Comparison of ENCODE assay signal across 17 cellular contexts in genomic region chr7:123432601-123433000, GRCh38.
A peak's percentile ranks its signal among the peaks of the same experiment; 100 is the strongest.
DNase-seq lines count a peak whose midpoint lies in the region; ATAC-seq and TF ChIP-seq lines count a peak whose summit lies in the region.
"Had no signal": no experiment of that assay in that cellular context is flagged by ENCODE, and none has a peak within 500 bp of the region (broad histone marks: within the 10 kb centered on the region; RNA-seq: fewer than 3 reads in every experiment).

No MANE protein-coding gene starts in this region.

- H3K27ac Mint-ChIP-seq in CD8-positive, alpha-beta T cell: no peak overlapping the region
- H3K27ac Mint-ChIP-seq: CD4-positive, alpha-beta memory T cell had no signal

- no peaks in the 10 kb centered on the region for H3K9me3 Mint-ChIP-seq in CD8-positive, alpha-beta T cell
- H3K9me3 Mint-ChIP-seq: CD4-positive, alpha-beta memory T cell had no signal

- no peaks in the 10 kb centered on the region for H3K36me3 ChIP-seq in RWPE2 (ENCODE audit: low read depth)
- no peaks in the 10 kb centered on the region for H3K36me3 ChIP-seq in CD8-positive, alpha-beta T cell (ENCODE audit: insufficient read depth, low read length)
- H3K36me3 ChIP-seq: BLaER1, HAP-1 had no signal

- TF ChIP-seq CTCF in RWPE2 (IDR thresholded peaks at IDR 0.05; ENCODE audit: poor library complexity, severe bottlenecking) (no peak), foreskin keratinocyte (conservative IDR thresholded peaks at IDR 0.05) (no peak)
- TF ChIP-seq CTCF in CD8-positive, alpha-beta T cell (IDR thresholded peaks at IDR 0.05): no peak

- in situ Hi-C loops in ACHN (cut with HindIII; ENCODE audit: low pct_ligation_motif_present, low pct_unique_long_range_greater_than_20kb, low sequenced_read_pairs): no loop called here

- POLR2A ChIA-PET in CD8-positive, alpha-beta T cell (lab: Charles Lee): no interaction called here

- no peaks in the 10 kb centered on the region for H3K27me3 ChIP-seq in RWPE2 (ENCODE audit: insufficient read depth, poor library complexity, severe bottlenecking)
- H3K27me3 ChIP-seq in foreskin keratinocyte: no peaks in the 10 kb centered on the region
- no peaks in the 10 kb centered on the region for H3K27me3 ChIP-seq in CD8-positive, alpha-beta T cell (ENCODE audit: insufficient read depth, low read length)
- H3K27me3 ChIP-seq: BLaER1 had no signal

- H3K4me3 ChIP-seq in RWPE2 (ENCODE audit: severe bottlenecking): no peak overlapping the region
- no peak overlapping the region for H3K4me3 ChIP-seq in CD8-positive, alpha-beta T cell (ENCODE audit: low read depth, low read length)
- H3K4me3 ChIP-seq: A549, BLaER1, HAP-1 had no signal

- no peaks in the 10 kb centered on the region for H3K27me3 Mint-ChIP-seq in CD8-positive, alpha-beta T cell (ENCODE audit: low read depth)
- H3K27me3 Mint-ChIP-seq: CD4-positive, alpha-beta memory T cell had no signal

- no peaks in the 10 kb centered on the region for H3K4me1 Mint-ChIP-seq in CD8-positive, alpha-beta T cell (ENCODE audit: low read depth)
- H3K4me1 Mint-ChIP-seq: CD4-positive, alpha-beta memory T cell had no signal

- no peaks in the 10 kb centered on the region for H3K36me3 Mint-ChIP-seq in CD8-positive, alpha-beta T cell
- H3K36me3 Mint-ChIP-seq: CD4-positive, alpha-beta memory T cell had no signal

- H3K4me1 ChIP-seq in RWPE2 (ENCODE audit: insufficient read depth, poor library complexity, severe bottlenecking): no peaks in the 10 kb centered on the region
- no peaks in the 10 kb centered on the region for H3K4me1 ChIP-seq in foreskin keratinocyte
- H3K4me1 ChIP-seq in CD8-positive, alpha-beta T cell (ENCODE audit: insufficient read depth, low read length): no peaks in the 10 kb centered on the region
- H3K4me1 ChIP-seq: A549, BLaER1, HAP-1 had no signal

- no peaks in the 10 kb centered on the region for H3K9me3 ChIP-seq in RWPE2 (ENCODE audit: severe bottlenecking)
- H3K9me3 ChIP-seq in CD8-positive, alpha-beta T cell (ENCODE audit: low read length): no peaks in the 10 kb centered on the region
- H3K9me3 ChIP-seq: A549, BLaER1, HAP-1 had no signal

- no peak overlapping the region for H3K27ac ChIP-seq in RWPE2 (ENCODE audit: poor library complexity, severe bottlenecking)
- no peak overlapping the region for H3K27ac ChIP-seq in foreskin keratinocyte
- no peak overlapping the region for H3K27ac ChIP-seq in CD8-positive, alpha-beta T cell (ENCODE audit: low read depth, low read length)
- H3K27ac ChIP-seq: A549, BLaER1 had no signal

- CTCF ChIA-PET in CD8-positive, alpha-beta T cell (lab: Charles Lee): no interaction called here

- H3K4me3 Mint-ChIP-seq in CD8-positive, alpha-beta T cell: no peak overlapping the region
- H3K4me3 Mint-ChIP-seq: CD4-positive, alpha-beta memory T cell had no signal

- DNase-seq in ACHN (peak; percentile 14), HT1080 (ENCODE audit: low read depth) (peak; percentile 64), RWPE2 (ENCODE audit: low spot score) (no peak), foreskin keratinocyte (peak; percentile 11 to 16), left cardiac atrium (no peak)
- no peak for DNase-seq in CD8-positive, alpha-beta T cell
- DNase-seq: CD4-positive, alpha-beta memory T cell; DMS53; NCI-H1105; NCI-H2081; NCI-H510A; NCI-H774 had no signal

- intact Hi-C loops in CD8-positive, alpha-beta T cell (cut with DNase I, micrococcal nuclease): no loop called here
- intact Hi-C loops in left cardiac atrium (cut with DNase I): no loop called here

- ATAC-seq in RWPE2 (ENCODE audit: low read depth) (peak; percentile 85), foreskin keratinocyte (peak; percentile 42), left cardiac atrium (no peak), GM21529 (IDR thresholded peaks at IDR 0.05; ENCODE audit: unreplicated experiment) (no peak)
- ATAC-seq in CD8-positive, alpha-beta T cell: no peak
- ATAC-seq: A549, Right ventricle myocardium inferior had no signal

Comparison
In these comparisons a context has a peak if more than half of its experiments do, and no peak if none do; other contexts are left out.
1. DNase-seq: peak in ACHN (single experiment), HT1080 (single experiment) and foreskin keratinocyte (2 of 2); none in RWPE2 (single experiment), CD8-positive, alpha-beta T cell (0 of 7) and left cardiac atrium (single experiment).
2. ATAC-seq: peak in RWPE2 (single experiment) and foreskin keratinocyte (single experiment); none in CD8-positive, alpha-beta T cell (single experiment), left cardiac atrium (0 of 2) and GM21529 (single experiment).